In genomic region chr13:112056284-112056727, GRCh38 we compare ENCODE assay signal across 1 cellular context.
TF ChIP-seq lines count a peak whose summit lies in the region.

No MANE protein-coding gene starts in this region.

TF ChIP-seq in HEK293, 187 proteins besides CTCF, POLR2A, EP300 and RAD21 (continued from another document):
- TF ChIP-seq MZF1 (tag by site-specific recombination; IDR thresholded peaks at IDR 0.05; ENCODE audit: borderline replicate concordance), result peak; percentile 53; the same call in 1 of the 2 replicates
- TF ChIP-seq ZNF398 (tag by site-specific recombination; IDR thresholded peaks at IDR 0.05), result peak; percentile 67
- no peak for TF ChIP-seq ZNF571 (tag by site-specific recombination; IDR thresholded peaks at IDR 0.05)
- TF ChIP-seq ZNF148 (tag by site-specific recombination; IDR thresholded peaks at IDR 0.05; ENCODE audit: borderline replicate concordance), result no peak
- TF ChIP-seq ZNF529 (tag by site-specific recombination; IDR thresholded peaks at IDR 0.05; ENCODE audit: insufficient replicate concordance), result no peak
- TF ChIP-seq GLIS1 (tag by site-specific recombination; IDR thresholded peaks at IDR 0.05), result peak; percentile 52
- peak; percentile 62 for TF ChIP-seq ZNF335 (tag by site-specific recombination; conservative IDR thresholded peaks at IDR 0.05)
- TF ChIP-seq ZBTB20 (tag by site-specific recombination; IDR thresholded peaks at IDR 0.05), result no peak
- TF ChIP-seq ZNF394 (tag by site-specific recombination; IDR thresholded peaks at IDR 0.05; ENCODE audit: borderline replicate concordance), result no peak
- TF ChIP-seq ZNF341 (tag by site-specific recombination; IDR thresholded peaks at IDR 0.05; ENCODE audit: low read depth), result no peak
- TF ChIP-seq WT1 (tag by site-specific recombination; IDR thresholded peaks at IDR 0.05), result peak; percentile 34; the same call in 1 of the 2 replicates
- peak; percentile 31; the same call in 1 of the 2 replicates for TF ChIP-seq ZBTB17 (tag by site-specific recombination; IDR thresholded peaks at IDR 0.05)
- no peak for TF ChIP-seq ZNF830 (tag by site-specific recombination; IDR thresholded peaks at IDR 0.05; ENCODE audit: low read depth)
- no peak for TF ChIP-seq BCL6B (tag by site-specific recombination; IDR thresholded peaks at IDR 0.05)
- TF ChIP-seq ZNF76 (tag by site-specific recombination; IDR thresholded peaks at IDR 0.05; ENCODE audit: borderline replicate concordance, low read depth), result 0 out of 2 replicates have a peak, but pooled peaks have one; percentile 33
- no peak for TF ChIP-seq ZBTB49 (tag by site-specific recombination; IDR thresholded peaks at IDR 0.05; ENCODE audit: low read depth)
- peak; percentile 72 for TF ChIP-seq PATZ1 (tag by site-specific recombination; IDR thresholded peaks at IDR 0.05)
- TF ChIP-seq GLI2 (tag by site-specific recombination; IDR thresholded peaks at IDR 0.05; ENCODE audit: borderline replicate concordance, low read depth), result no peak
- 0 out of 2 replicates have a peak, but pooled peaks have one; percentile 8 for TF ChIP-seq PRDM1 (tag by site-specific recombination; IDR thresholded peaks at IDR 0.05)
- peak; percentile 32; the same call in 1 of the 2 replicates for TF ChIP-seq ZFHX2 (tag by site-specific recombination; conservative IDR thresholded peaks at IDR 0.05)
- TF ChIP-seq ZNF600 (tag by site-specific recombination; IDR thresholded peaks at IDR 0.05), result 0 out of 2 replicates have a peak, but pooled peaks have one; percentile 2
- no peak for TF ChIP-seq ZFP37 (tag by site-specific recombination; IDR thresholded peaks at IDR 0.05)
